1 cellular context compared by ENCODE assay signal in the genomic region with DNA sequence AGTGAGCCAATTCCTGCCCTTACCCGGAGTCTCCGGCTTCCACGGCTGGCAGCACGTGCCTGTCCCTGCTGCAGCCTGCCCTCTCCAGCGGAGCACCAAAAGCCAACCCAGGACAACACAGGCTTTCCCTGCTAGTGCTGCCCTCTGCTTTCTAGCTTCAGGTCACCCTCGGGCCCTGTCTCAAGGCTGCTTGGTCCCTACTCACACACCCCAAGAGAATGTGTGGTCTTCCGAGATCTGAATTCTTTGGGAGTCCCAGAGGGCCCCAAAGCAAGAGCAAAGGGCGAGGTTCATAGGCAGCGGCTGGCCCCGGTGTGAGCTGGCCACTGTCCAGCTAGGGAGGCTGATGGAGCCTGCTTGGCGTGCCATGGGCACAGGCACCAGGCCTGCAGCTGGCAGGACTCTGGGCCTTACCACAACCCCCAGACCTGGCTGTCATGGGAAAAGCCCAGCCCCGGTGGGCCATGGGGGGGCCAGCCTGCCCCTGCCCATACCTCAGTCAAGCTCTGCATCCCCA.
TF ChIP-seq lines count a peak whose summit lies in the region.

No MANE protein-coding gene starts in this region.

TF ChIP-seq in HepG2, 621 proteins besides CTCF, POLR2A, EP300 and RAD21 (continued from another document and continues in another):
- TF ChIP-seq ZNF703 (CRISPR knock-in tag; IDR thresholded peaks at IDR 0.05; ENCODE audit: borderline replicate concordance) (no peak), ZNF709 (CRISPR knock-in tag; IDR thresholded peaks at IDR 0.05) (no peak), NCOA1 (CRISPR knock-in tag; IDR thresholded peaks at IDR 0.05) (peak; percentile 56; the same call in 1 of the 2 replicates), ZFX (CRISPR knock-in tag; IDR thresholded peaks at IDR 0.05; ENCODE audit: low read depth) (0 out of 2 replicates have a peak, but pooled peaks have one; percentile 28), ZFYVE20 (CRISPR knock-in tag; IDR thresholded peaks at IDR 0.05; ENCODE audit: borderline replicate concordance, low read depth) (no peak), KLF12 (CRISPR knock-in tag; IDR thresholded peaks at IDR 0.05; ENCODE audit: borderline replicate concordance) (no peak), HBP1 (CRISPR knock-in tag; IDR thresholded peaks at IDR 0.05; ENCODE audit: low read depth) (no peak), STAG1 (CRISPR knock-in tag; IDR thresholded peaks at IDR 0.05) (peak; percentile 23), ZNF232 (CRISPR knock-in tag; IDR thresholded peaks at IDR 0.05; ENCODE audit: borderline replicate concordance) (0 out of 2 replicates have a peak, but pooled peaks have one; percentile 6), CEBPB (IDR thresholded peaks at IDR 0.05; ENCODE audit: borderline replicate concordance, low read depth, low read length) (no peak), NFE2 (CRISPR knock-in tag; IDR thresholded peaks at IDR 0.05) (no peak), SP5 (CRISPR knock-in tag; IDR thresholded peaks at IDR 0.05; ENCODE audit: borderline replicate concordance, low read depth) (0 out of 2 replicates have a peak, but pooled peaks have one; percentile 12), TP53 (CRISPR knock-in tag; conservative IDR thresholded peaks at IDR 0.05) (no peak), ZNF354B (CRISPR knock-in tag; IDR thresholded peaks at IDR 0.05) (0 out of 2 replicates have a peak, but pooled peaks have one; percentile 85), NRL (CRISPR knock-in tag; IDR thresholded peaks at IDR 0.05; ENCODE audit: borderline replicate concordance) (peak; percentile 66; the same call in 1 of the 2 replicates), ZNF431 (CRISPR knock-in tag; IDR thresholded peaks at IDR 0.05; ENCODE audit: borderline replicate concordance, low read depth) (no peak), U2AF2 (IDR thresholded peaks at IDR 0.05; ENCODE audit: low read depth, low read length) (no peak), ZMYM4 (CRISPR knock-in tag; IDR thresholded peaks at IDR 0.05) (peak; percentile 43; the same call in 1 of the 2 replicates), NFE2L1 (CRISPR knock-in tag; IDR thresholded peaks at IDR 0.05; ENCODE audit: borderline replicate concordance) (0 out of 2 replicates have a peak, but pooled peaks have one; percentile 15), JDP2 (CRISPR knock-in tag; IDR thresholded peaks at IDR 0.05; ENCODE audit: borderline replicate concordance) (no peak), ZHX1 (CRISPR knock-in tag; IDR thresholded peaks at IDR 0.05; ENCODE audit: low read depth) (no peak), SP140L (CRISPR knock-in tag; IDR thresholded peaks at IDR 0.05; ENCODE audit: borderline replicate concordance) (no peak), ZNF260 (CRISPR knock-in tag; IDR thresholded peaks at IDR 0.05; ENCODE audit: borderline replicate concordance, low read depth) (no peak), MEF2D (CRISPR knock-in tag; IDR thresholded peaks at IDR 0.05) (no peak), AHR (CRISPR knock-in tag; IDR thresholded peaks at IDR 0.05) (0 out of 2 replicates have a peak, but pooled peaks have one; percentile 48), HNF4G (IDR thresholded peaks at IDR 0.05; ENCODE audit: borderline replicate concordance, low read depth, low read length) (peak; percentile 72; the same call in 1 of the 2 replicates), HNF4G (CRISPR knock-in tag; IDR thresholded peaks at IDR 0.05; ENCODE audit: borderline replicate concordance, low read depth) (no peak), ZNF20 (CRISPR knock-in tag; IDR thresholded peaks at IDR 0.05) (no peak), ZNF883 (CRISPR knock-in tag; IDR thresholded peaks at IDR 0.05; ENCODE audit: not compliant biosample characterization) (peak; percentile 32), FOXM1 (CRISPR knock-in tag; IDR thresholded peaks at IDR 0.05) (no peak), ZNF619 (CRISPR knock-in tag; IDR thresholded peaks at IDR 0.05) (0 out of 2 replicates have a peak, but pooled peaks have one; percentile 29), PRDM10 (CRISPR knock-in tag; IDR thresholded peaks at IDR 0.05; ENCODE audit: low read depth) (no peak), HNRNPL (IDR thresholded peaks at IDR 0.05; ENCODE audit: low read depth, low read length) (peak; percentile 97), ZNF83 (CRISPR knock-in tag; IDR thresholded peaks at IDR 0.05; ENCODE audit: borderline replicate concordance) (no peak), AGO2 (optimal IDR thresholded peaks at IDR 0.05; ENCODE audit: low read depth, low read length) (peak; percentile 24), ZNF891 (CRISPR knock-in tag; IDR thresholded peaks at IDR 0.05) (0 out of 2 replicates have a peak, but pooled peaks have one; percentile 59), GABPB1 (CRISPR knock-in tag; IDR thresholded peaks at IDR 0.05) (peak; percentile 25; the same call in 1 of the 2 replicates)
- TF ChIP-seq, protein P1, sequence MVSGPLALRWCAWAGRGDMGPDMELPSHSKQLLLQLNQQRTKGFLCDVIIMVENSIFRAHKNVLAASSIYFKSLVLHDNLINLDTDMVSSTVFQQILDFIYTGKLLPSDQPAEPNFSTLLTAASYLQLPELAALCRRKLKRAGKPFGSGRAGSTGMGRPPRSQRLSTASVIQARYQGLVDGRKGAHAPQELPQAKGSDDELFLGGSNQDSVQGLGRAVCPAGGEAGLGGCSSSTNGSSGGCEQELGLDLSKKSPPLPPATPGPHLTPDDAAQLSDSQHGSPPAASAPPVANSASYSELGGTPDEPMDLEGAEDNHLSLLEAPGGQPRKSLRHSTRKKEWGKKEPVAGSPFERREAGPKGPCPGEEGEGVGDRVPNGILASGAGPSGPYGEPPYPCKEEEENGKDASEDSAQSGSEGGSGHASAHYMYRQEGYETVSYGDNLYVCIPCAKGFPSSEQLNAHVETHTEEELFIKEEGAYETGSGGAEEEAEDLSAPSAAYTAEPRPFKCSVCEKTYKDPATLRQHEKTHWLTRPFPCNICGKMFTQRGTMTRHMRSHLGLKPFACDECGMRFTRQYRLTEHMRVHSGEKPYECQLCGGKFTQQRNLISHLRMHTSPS (CRISPR knock-in tag; IDR thresholded peaks at IDR 0.05; ENCODE audit: low read depth): peak; percentile 90; the same call in 1 of the 2 replicates
- TF ChIP-seq, protein P2, sequence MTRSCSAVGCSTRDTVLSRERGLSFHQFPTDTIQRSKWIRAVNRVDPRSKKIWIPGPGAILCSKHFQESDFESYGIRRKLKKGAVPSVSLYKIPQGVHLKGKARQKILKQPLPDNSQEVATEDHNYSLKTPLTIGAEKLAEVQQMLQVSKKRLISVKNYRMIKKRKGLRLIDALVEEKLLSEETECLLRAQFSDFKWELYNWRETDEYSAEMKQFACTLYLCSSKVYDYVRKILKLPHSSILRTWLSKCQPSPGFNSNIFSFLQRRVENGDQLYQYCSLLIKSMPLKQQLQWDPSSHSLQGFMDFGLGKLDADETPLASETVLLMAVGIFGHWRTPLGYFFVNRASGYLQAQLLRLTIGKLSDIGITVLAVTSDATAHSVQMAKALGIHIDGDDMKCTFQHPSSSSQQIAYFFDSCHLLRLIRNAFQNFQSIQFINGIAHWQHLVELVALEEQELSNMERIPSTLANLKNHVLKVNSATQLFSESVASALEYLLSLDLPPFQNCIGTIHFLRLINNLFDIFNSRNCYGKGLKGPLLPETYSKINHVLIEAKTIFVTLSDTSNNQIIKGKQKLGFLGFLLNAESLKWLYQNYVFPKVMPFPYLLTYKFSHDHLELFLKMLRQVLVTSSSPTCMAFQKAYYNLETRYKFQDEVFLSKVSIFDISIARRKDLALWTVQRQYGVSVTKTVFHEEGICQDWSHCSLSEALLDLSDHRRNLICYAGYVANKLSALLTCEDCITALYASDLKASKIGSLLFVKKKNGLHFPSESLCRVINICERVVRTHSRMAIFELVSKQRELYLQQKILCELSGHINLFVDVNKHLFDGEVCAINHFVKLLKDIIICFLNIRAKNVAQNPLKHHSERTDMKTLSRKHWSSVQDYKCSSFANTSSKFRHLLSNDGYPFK (CRISPR knock-in tag; IDR thresholded peaks at IDR 0.05; ENCODE audit: borderline replicate concordance): peak; percentile 16; the same call in 1 of the 2 replicates
- TF ChIP-seq, protein P3, sequence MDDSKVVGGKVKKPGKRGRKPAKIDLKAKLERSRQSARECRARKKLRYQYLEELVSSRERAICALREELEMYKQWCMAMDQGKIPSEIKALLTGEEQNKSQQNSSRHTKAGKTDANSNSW (CRISPR knock-in tag; IDR thresholded peaks at IDR 0.05; ENCODE audit: borderline replicate concordance): no peak
- TF ChIP-seq, protein P4, sequence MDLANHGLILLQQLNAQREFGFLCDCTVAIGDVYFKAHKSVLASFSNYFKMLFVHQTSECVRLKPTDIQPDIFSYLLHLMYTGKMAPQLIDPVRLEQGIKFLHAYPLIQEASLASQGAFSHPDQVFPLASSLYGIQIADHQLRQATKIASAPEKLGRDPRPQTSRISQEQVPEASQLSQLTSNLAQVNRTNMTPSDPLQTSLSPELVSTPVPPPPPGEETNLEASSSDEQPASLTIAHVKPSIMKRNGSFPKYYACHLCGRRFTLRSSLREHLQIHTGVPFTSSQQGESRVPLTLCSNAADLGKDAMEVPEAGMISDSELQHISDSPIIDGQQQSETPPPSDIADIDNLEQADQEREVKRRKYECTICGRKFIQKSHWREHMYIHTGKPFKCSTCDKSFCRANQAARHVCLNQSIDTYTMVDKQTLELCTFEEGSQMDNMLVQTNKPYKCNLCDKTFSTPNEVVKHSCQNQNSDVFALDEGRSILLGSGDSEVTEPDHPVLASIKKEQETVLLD (CRISPR knock-in tag; IDR thresholded peaks at IDR 0.05; ENCODE audit: low read depth): no peak
- TF ChIP-seq, protein P5, sequence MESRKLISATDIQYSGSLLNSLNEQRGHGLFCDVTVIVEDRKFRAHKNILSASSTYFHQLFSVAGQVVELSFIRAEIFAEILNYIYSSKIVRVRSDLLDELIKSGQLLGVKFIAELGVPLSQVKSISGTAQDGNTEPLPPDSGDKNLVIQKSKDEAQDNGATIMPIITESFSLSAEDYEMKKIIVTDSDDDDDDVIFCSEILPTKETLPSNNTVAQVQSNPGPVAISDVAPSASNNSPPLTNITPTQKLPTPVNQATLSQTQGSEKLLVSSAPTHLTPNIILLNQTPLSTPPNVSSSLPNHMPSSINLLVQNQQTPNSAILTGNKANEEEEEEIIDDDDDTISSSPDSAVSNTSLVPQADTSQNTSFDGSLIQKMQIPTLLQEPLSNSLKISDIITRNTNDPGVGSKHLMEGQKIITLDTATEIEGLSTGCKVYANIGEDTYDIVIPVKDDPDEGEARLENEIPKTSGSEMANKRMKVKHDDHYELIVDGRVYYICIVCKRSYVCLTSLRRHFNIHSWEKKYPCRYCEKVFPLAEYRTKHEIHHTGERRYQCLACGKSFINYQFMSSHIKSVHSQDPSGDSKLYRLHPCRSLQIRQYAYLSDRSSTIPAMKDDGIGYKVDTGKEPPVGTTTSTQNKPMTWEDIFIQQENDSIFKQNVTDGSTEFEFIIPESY (CRISPR knock-in tag; IDR thresholded peaks at IDR 0.05): 0 out of 2 replicates have a peak, but pooled peaks have one; percentile 10
